In the genomic region with DNA sequence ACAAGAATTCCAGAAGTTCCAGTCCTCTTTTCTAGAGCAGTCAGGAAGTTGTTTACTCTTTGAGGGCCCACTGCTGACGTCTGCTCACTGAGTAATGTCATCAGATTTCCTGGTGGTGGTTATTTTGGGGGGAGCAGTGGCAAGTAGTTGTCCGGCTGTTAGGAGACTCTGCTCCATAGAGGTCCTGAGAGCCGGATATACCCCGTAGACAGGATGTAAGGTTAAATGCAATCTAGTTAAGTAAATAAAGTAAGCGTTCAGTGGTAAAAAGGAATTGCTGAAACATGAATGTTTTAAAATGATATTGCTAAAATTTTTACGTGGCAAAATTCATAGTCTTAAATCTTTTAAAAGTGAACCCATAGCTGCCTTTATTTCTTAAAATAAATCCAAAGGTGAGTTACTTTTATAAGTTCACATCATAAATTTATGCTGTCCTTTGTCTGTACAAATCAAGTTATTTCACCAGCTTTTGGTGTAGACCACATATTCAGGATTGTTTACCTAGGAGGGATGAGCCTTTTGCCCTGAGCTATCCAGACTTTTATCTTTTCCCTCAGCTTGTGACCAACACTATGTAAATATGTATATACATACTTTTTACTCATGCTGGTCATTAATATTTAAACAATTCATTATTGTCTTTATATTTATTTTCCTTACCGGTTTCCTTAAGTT, we compare ENCODE assay signal across 8 cellular contexts.
DNase-seq lines count a peak whose midpoint lies in the region; ATAC-seq and TF ChIP-seq lines count a peak whose summit lies in the region.

No MANE protein-coding gene starts in this region.

- CTCF ChIA-PET in activated CD8-positive, alpha-beta T cell treated with anti-CD3 and anti-CD28 coated beads, Interleukin-2, amount 10 ng/mL, durations not matched to agents 7 days and 5 days (lab: Charles Lee), result interaction anchor here (0.7 kb wide), 1 partner anchor 120 kb away, joined by 3 read pairs; no protein-coding TSS in a partner anchor

- peaks cover 9% of the 10 kb centered on the region for H3K36me3 Mint-ChIP-seq in activated CD8-positive, alpha-beta T cell treated with anti-CD3 and anti-CD28 coated beads, Interleukin-2, amount 10 ng/mL, durations not matched to agents 7 days and 5 days (ENCODE audit: low read depth)

- ATAC-seq in HG03108 (IDR thresholded peaks at IDR 0.05; ENCODE audit: unreplicated experiment), result peak; percentile 49
- peak; percentile 72 for ATAC-seq in activated CD8-positive, alpha-beta T cell treated with anti-CD3 and anti-CD28 coated beads, Interleukin-2, amount 10 ng/mL, durations not matched to agents 7 days and 5 days

- in situ Hi-C loops in GM13977 (cut with MboI; ENCODE audit: low pct_unique_long_range_greater_than_20kb, low sequenced_read_pairs, unreplicated experiment), result loop anchor here (10.0 kb wide), 1 partner anchor 103 kb away; no protein-coding TSS in a partner anchor

- POLR2A ChIA-PET in activated CD8-positive, alpha-beta T cell treated with anti-CD3 and anti-CD28 coated beads, Interleukin-2, amount 10 ng/mL, durations not matched to agents 7 days and 5 days (lab: Charles Lee), result interaction anchor here (0.8 kb wide), 1 partner anchor 84 kb away, joined by 3 read pairs; no protein-coding TSS in a partner anchor

- H3K27me3 Mint-ChIP-seq in activated CD8-positive, alpha-beta T cell treated with anti-CD3 and anti-CD28 coated beads, Interleukin-2, amount 10 ng/mL, durations not matched to agents 7 days and 5 days (ENCODE audit: low read depth), result no peaks in the 10 kb centered on the region

- H3K27ac Mint-ChIP-seq in activated CD8-positive, alpha-beta T cell treated with anti-CD3 and anti-CD28 coated beads, Interleukin-2, amount 10 ng/mL, durations not matched to agents 7 days and 5 days, result peak overlapping the region; percentile 27

- DNase-seq in AG09319 (ENCODE audit: extremely low read depth, low read depth) (peak; percentile 67), iris pigment epithelial cell (ENCODE audit: low read depth) (peak; percentile 99), NCI-H1105 treated with DMSO at 0.1 percent for 48 hours (lab: John Stamatoyannopoulos, UW) (no peak), GM13977 (ENCODE audit: low spot score) (no peak), NCI-H1694 treated with DMSO at 0.1 percent for 48 hours (lab: John Stamatoyannopoulos, UW) (no peak)
- peak; percentile 56 for DNase-seq in activated CD8-positive, alpha-beta T cell treated with anti-CD3 and anti-CD28 coated beads, Interleukin-2, amount 10 ng/mL, durations not matched to agents 7 days and 5 days

- H3K4me3 Mint-ChIP-seq in activated CD8-positive, alpha-beta T cell treated with anti-CD3 and anti-CD28 coated beads, Interleukin-2, amount 10 ng/mL, durations not matched to agents 7 days and 5 days, result no peak overlapping the region

- H3K4me1 Mint-ChIP-seq in activated CD8-positive, alpha-beta T cell treated with anti-CD3 and anti-CD28 coated beads, Interleukin-2, amount 10 ng/mL, durations not matched to agents 7 days and 5 days (ENCODE audit: low read depth), result peaks cover 49% of the 10 kb centered on the region

- peaks cover 4% of the 10 kb centered on the region for H3K9me3 Mint-ChIP-seq in activated CD8-positive, alpha-beta T cell treated with anti-CD3 and anti-CD28 coated beads, Interleukin-2, amount 10 ng/mL, durations not matched to agents 7 days and 5 days (ENCODE audit: insufficient read depth)

- TF ChIP-seq CTCF in AG09319 (IDR thresholded peaks at IDR 0.05; ENCODE audit: low read depth, low read length) (no peak), GM13977 (IDR thresholded peaks at IDR 0.05; ENCODE audit: extremely low read depth, insufficient read depth, missing control alignments) (no peak)

- peak overlapping the region; percentile 85 for H3K27ac ChIP-seq in temporal lobe (ENCODE audit: low read depth, low read length)

Comparison
In these comparisons a context has a peak if more than half of its experiments do, and no peak if none do; other contexts are left out.
1. DNase-seq: peak in AG09319 (single experiment), activated CD8-positive, alpha-beta T cell treated with anti-CD3 and anti-CD28 coated beads, Interleukin-2, amount 10 ng/mL, durations not matched to agents 7 days and 5 days (single experiment) and iris pigment epithelial cell (single experiment); none in NCI-H1105 treated with DMSO at 0.1 percent for 48 hours (single experiment), GM13977 (single experiment) and NCI-H1694 treated with DMSO at 0.1 percent for 48 hours (single experiment).